In the genomic region with DNA sequence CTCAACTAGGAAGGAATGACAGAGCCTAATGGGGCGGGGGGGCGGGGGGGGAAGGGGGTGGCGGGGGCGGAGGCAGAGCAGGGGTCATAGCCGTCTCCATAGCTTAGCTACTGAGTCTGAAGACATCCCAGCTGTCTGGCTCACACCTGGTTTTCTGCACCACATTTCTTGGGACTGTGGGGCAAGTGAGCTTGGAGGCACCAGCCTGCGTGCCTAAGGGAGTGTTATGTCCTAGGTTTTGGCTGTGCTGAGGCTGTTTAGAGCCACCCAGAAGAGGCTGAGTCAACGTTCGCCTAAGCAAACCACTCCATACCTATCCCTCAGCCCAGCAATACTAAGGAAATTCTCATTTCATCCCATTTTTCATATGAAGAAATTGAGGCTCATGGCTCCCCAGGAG, we compare ENCODE assay signal across 1 cellular context.
A peak's percentile ranks its signal among the peaks of the same experiment; 100 is the strongest.
TF ChIP-seq lines count a peak whose summit lies in the region.

No MANE protein-coding gene starts in this region.

TF ChIP-seq in SK-N-SH, 30 proteins besides CTCF, POLR2A, EP300 and RAD21:
- no peak for TF ChIP-seq MEF2A (IDR thresholded peaks at IDR 0.05; ENCODE audit: borderline replicate concordance, low read depth)
- TF ChIP-seq RCOR1 (IDR thresholded peaks at IDR 0.05; ENCODE audit: low read length), result 0 out of 2 replicates have a peak, but pooled peaks have one; percentile 15
